1 cellular context compared by ENCODE assay signal in the genomic region with DNA sequence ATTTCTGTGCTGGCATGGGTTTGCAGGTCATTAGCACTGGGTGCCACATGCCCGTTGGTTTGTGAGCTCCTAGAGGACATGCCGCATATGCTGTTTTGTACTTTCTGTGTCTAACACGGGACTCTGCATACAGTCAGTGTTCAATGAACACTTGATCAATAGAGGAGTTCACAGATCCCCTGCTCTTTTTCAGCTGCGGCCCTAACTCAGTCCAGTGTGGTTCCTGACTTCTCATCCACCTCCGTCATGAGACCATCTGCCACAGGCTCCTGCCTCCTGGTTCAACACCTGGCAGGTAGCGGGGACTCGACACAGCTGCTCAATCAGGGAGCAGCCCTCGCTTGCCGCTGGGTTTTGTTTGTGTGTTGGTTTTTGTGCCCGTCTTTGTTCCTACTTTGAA.
TF ChIP-seq lines count a peak whose summit lies in the region.

No MANE protein-coding gene starts in this region.

TF ChIP-seq in GM23338, 12 proteins besides CTCF, POLR2A, EP300 and RAD21 (continued from another document):
- TF ChIP-seq ETS1 (IDR thresholded peaks at IDR 0.05) (no peak), STAT1 (IDR thresholded peaks at IDR 0.05; ENCODE audit: unreplicated experiment) (no peak), ZNF331 (CRISPR knock-in tag; IDR thresholded peaks at IDR 0.05; ENCODE audit: low read depth) (no peak), ZNF462 (CRISPR knock-in tag; IDR thresholded peaks at IDR 0.05) (no peak), ZNF114 (CRISPR knock-in tag; IDR thresholded peaks at IDR 0.05) (no peak), JUNB (IDR thresholded peaks at IDR 0.05; ENCODE audit: unreplicated experiment) (no peak), NANOG (IDR thresholded peaks at IDR 0.05; ENCODE audit: borderline replicate concordance) (no peak), EZH2 (IDR thresholded peaks at IDR 0.05; ENCODE audit: low read depth, unreplicated experiment) (no peak), CREB1 (CRISPR knock-in tag; IDR thresholded peaks at IDR 0.05; ENCODE audit: low read depth) (no peak)
